In the genomic region with DNA sequence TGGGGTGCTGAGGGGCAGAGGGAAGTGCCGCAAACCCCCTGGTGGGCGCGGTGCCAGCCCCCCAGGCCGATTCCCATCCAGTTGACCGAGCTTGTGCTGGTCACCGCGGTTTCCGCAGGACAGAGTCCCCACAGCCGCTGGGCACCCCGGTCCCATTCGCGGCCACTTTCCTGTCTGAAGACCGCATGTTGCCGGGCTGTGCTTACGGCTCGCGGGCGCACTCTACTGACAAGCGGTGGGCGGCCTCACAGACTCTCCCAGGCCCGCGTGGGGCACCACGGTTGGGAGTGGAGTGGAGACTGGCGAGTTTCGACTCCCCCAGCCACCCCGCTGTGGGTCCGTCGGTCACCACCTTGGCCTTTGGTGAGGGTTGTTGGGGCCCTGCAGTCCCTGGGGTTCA, we compare ENCODE assay signal across 31 cellular contexts. TPM values are rescaled to one million over a fixed set of nuclear protein-coding genes. Genes with fewer than 3 reads are reported as not detected.
DNase-seq lines count a peak whose midpoint lies in the region; ATAC-seq, FAIRE-seq and TF ChIP-seq lines count a peak whose summit lies in the region.
"Had no signal": no experiment of that assay in that cellular context is flagged by ENCODE, and none has a peak within 500 bp of the region (broad histone marks: within the 10 kb centered on the region; RNA-seq: fewer than 3 reads in every experiment).

No MANE protein-coding gene starts in this region.

- no peaks in the 10 kb centered on the region for H3K27me3 Mint-ChIP-seq in activated CD8-positive, alpha-beta T cell treated with anti-CD3 and anti-CD28 coated beads, Interleukin-2, amount 10 ng/mL, durations not matched to agents 7 days and 5 days (ENCODE audit: low read depth)
- H3K27me3 Mint-ChIP-seq in activated CD8-positive, alpha-beta T cell treated with anti-CD3 and anti-CD28 coated beads for 36 hours, result no peaks in the 10 kb centered on the region
- no peaks in the 10 kb centered on the region for H3K27me3 Mint-ChIP-seq in activated B cell treated with CpG ODN at 0.5 μM for 24 hours
- H3K27me3 Mint-ChIP-seq: stimulated activated memory B cell treated with anti-CD40 and anti-IgM and Interleukin-4, amounts not matched to agents 10 μg/mL and 1 μg/mL and 100 μg/mL, for 72 hours had no signal

- H3K9me3 ChIP-seq in osteoblast (ENCODE audit: low read depth, low read length), result no peaks in the 10 kb centered on the region
- H3K9me3 ChIP-seq: esophagus squamous epithelium, neutrophil had no signal

- H3K4me1 Mint-ChIP-seq in activated CD8-positive, alpha-beta T cell treated with anti-CD3 and anti-CD28 coated beads, Interleukin-2, amount 10 ng/mL, durations not matched to agents 7 days and 5 days (ENCODE audit: low read depth), result no peaks in the 10 kb centered on the region
- no peaks in the 10 kb centered on the region for H3K4me1 Mint-ChIP-seq in activated CD8-positive, alpha-beta T cell treated with anti-CD3 and anti-CD28 coated beads for 36 hours (ENCODE audit: low read depth)
- no peaks in the 10 kb centered on the region for H3K4me1 Mint-ChIP-seq in activated B cell treated with CpG ODN at 0.5 μM for 24 hours
- H3K4me1 Mint-ChIP-seq: GM23338; stimulated activated memory B cell treated with anti-CD40 and anti-IgM and Interleukin-4, amounts not matched to agents 10 μg/mL and 1 μg/mL and 100 μg/mL, for 72 hours had no signal

- no peaks in the 10 kb centered on the region for H3K9me3 Mint-ChIP-seq in activated CD8-positive, alpha-beta T cell treated with anti-CD3 and anti-CD28 coated beads, Interleukin-2, amount 10 ng/mL, durations not matched to agents 7 days and 5 days (ENCODE audit: insufficient read depth)
- H3K9me3 Mint-ChIP-seq in activated CD8-positive, alpha-beta T cell treated with anti-CD3 and anti-CD28 coated beads for 36 hours, result no peaks in the 10 kb centered on the region
- no peaks in the 10 kb centered on the region for H3K9me3 Mint-ChIP-seq in activated B cell treated with CpG ODN at 0.5 μM for 24 hours
- H3K9me3 Mint-ChIP-seq: activated naive CD4-positive, alpha-beta T cell treated with anti-CD3 and anti-CD28 coated beads for 36 hours; activated T-helper 1 cell treated with anti-CD3 and anti-CD28 coated beads, Interleukin-12 subunit alpha, Interleukin-12 subunit beta, Interleukin-2, Interleukin-4 antibody, amounts not matched to agents 30 ng/mL and 10 ng/mL and 1 ng/mL, durations not matched to agents 14 hours and 24 hours and 36 hours; GM23338; stimulated activated memory B cell treated with anti-CD40 and anti-IgM and Interleukin-4, amounts not matched to agents 10 μg/mL and 1 μg/mL and 100 μg/mL, for 72 hours had no signal

- H3K4me3 Mint-ChIP-seq in activated CD8-positive, alpha-beta T cell treated with anti-CD3 and anti-CD28 coated beads, Interleukin-2, amount 10 ng/mL, durations not matched to agents 7 days and 5 days, result no peak overlapping the region
- H3K4me3 Mint-ChIP-seq in activated CD8-positive, alpha-beta T cell treated with anti-CD3 and anti-CD28 coated beads for 36 hours, result no peak overlapping the region
- no peak overlapping the region for H3K4me3 Mint-ChIP-seq in activated B cell treated with CpG ODN at 0.5 μM for 24 hours
- H3K4me3 Mint-ChIP-seq: activated naive CD4-positive, alpha-beta T cell treated with anti-CD3 and anti-CD28 coated beads for 36 hours; activated T-helper 1 cell treated with anti-CD3 and anti-CD28 coated beads, Interleukin-12 subunit alpha, Interleukin-12 subunit beta, Interleukin-2, Interleukin-4 antibody, amounts not matched to agents 30 ng/mL and 10 ng/mL and 1 ng/mL, durations not matched to agents 14 hours and 24 hours and 36 hours; GM23338; stimulated activated memory B cell treated with anti-CD40 and anti-IgM and Interleukin-4, amounts not matched to agents 10 μg/mL and 1 μg/mL and 100 μg/mL, for 72 hours had no signal

- no peaks in the 10 kb centered on the region for H3K36me3 ChIP-seq in osteoblast (ENCODE audit: insufficient read depth, low read length)
- H3K36me3 ChIP-seq: esophagus squamous epithelium, neutrophil had no signal

- H3K79me2 ChIP-seq in osteoblast (ENCODE audit: insufficient read depth, low read length), result no peaks in the 10 kb centered on the region

- intact Hi-C loops in activated CD8-positive, alpha-beta T cell treated with anti-CD3 and anti-CD28 coated beads for 36 hours (cut with micrococcal nuclease), result no loop called here
- intact Hi-C loops in activated B cell treated with CpG ODN at 0.5 μM for 24 hours (cut with micrococcal nuclease), result no loop called here
- intact Hi-C loops in left colon (cut with DNase I, micrococcal nuclease), result no loop called here
- intact Hi-C loops in sciatic nerve (cut with DNase I), result no loop called here

- H3K4me2 ChIP-seq in osteoblast (ENCODE audit: insufficient read depth, low read length), result no peak overlapping the region
- H3K4me2 ChIP-seq: GM23338 had no signal

- H3K27ac ChIP-seq in osteoblast (ENCODE audit: low read depth, low read length), result no peak overlapping the region
- H3K27ac ChIP-seq: esophagus squamous epithelium, foreskin keratinocyte, neutrophil had no signal

- no peaks in the 10 kb centered on the region for H3K36me3 Mint-ChIP-seq in activated CD8-positive, alpha-beta T cell treated with anti-CD3 and anti-CD28 coated beads, Interleukin-2, amount 10 ng/mL, durations not matched to agents 7 days and 5 days (ENCODE audit: low read depth)
- H3K36me3 Mint-ChIP-seq in activated CD8-positive, alpha-beta T cell treated with anti-CD3 and anti-CD28 coated beads for 36 hours (ENCODE audit: low read depth), result no peaks in the 10 kb centered on the region
- H3K36me3 Mint-ChIP-seq in activated B cell treated with CpG ODN at 0.5 μM for 24 hours (ENCODE audit: low read depth), result no peaks in the 10 kb centered on the region
- H3K36me3 Mint-ChIP-seq: stimulated activated memory B cell treated with anti-CD40 and anti-IgM and Interleukin-4, amounts not matched to agents 10 μg/mL and 1 μg/mL and 100 μg/mL, for 72 hours had no signal

- peak; percentile 48 for ATAC-seq in activated CD8-positive, alpha-beta T cell treated with anti-CD3 and anti-CD28 coated beads, Interleukin-2, amount 10 ng/mL, durations not matched to agents 7 days and 5 days
- no peak for ATAC-seq in activated CD8-positive, alpha-beta T cell treated with anti-CD3 and anti-CD28 coated beads for 36 hours
- ATAC-seq in activated B cell treated with CpG ODN at 0.5 μM for 24 hours (ENCODE audit: low read depth) (peak; percentile 51), left colon (peak; percentile 46), sciatic nerve (peak; percentile 78), GM21737 (IDR thresholded peaks at IDR 0.05; ENCODE audit: unreplicated experiment) (no peak)
- ATAC-seq: GM23338; stimulated activated memory B cell treated with anti-CD40 and anti-IgM and Interleukin-4, amounts not matched to agents 10 μg/mL and 1 μg/mL and 100 μg/mL, for 72 hours had no signal

- H2AFZ ChIP-seq in osteoblast (ENCODE audit: low read length), result no peak overlapping the region
- H2AFZ ChIP-seq: GM23338 had no signal

- H3K4me1 ChIP-seq in osteoblast (ENCODE audit: insufficient read depth, low read length), result no peaks in the 10 kb centered on the region
- H3K4me1 ChIP-seq: esophagus squamous epithelium, foreskin keratinocyte had no signal

- no peak for DNase-seq in activated CD8-positive, alpha-beta T cell treated with anti-CD3 and anti-CD28 coated beads, Interleukin-2, amount 10 ng/mL, durations not matched to agents 7 days and 5 days
- no peak for DNase-seq in activated CD8-positive, alpha-beta T cell treated with anti-CD3 and anti-CD28 coated beads for 36 hours
- DNase-seq in activated B cell treated with CpG ODN at 0.5 μM for 24 hours, result no peak
- no peak for DNase-seq in left colon
- DNase-seq in sciatic nerve (ENCODE audit: low spot score), result no peak
- no peak for DNase-seq in urothelium cell line (ENCODE audit: low spot score)
- DNase-seq in osteoblast (ENCODE audit: insufficient read length, low spot score, missing footprints), result no peak
- DNase-seq: 8988T; activated CD4-positive, alpha-beta T cell treated with anti-CD3 and anti-CD28 coated beads, Interleukin-2, amount 50 U/mL, for 48 hours; activated CD8-positive, alpha-beta memory T cell treated with anti-CD3 and anti-CD28 coated beads, Interleukin-2, amount 50 U/mL, for 4 hours; activated naive CD4-positive, alpha-beta T cell treated with anti-CD3 and anti-CD28 coated beads for 36 hours; Calu3; cerebellar nuclear complex; dermis blood vessel endothelial cell; DMS79; esophagus squamous epithelium; foreskin keratinocyte; GDM1; hippocampal formation; NCI-H1092 treated with DMSO at 0.1 percent for 48 hours; NCI-H187 treated with DMSO at 0.1 percent for 48 hours; NCI-H2171; NCI-H510A treated with DMSO at 0.1 percent for 48 hours; T-helper 2 cell had no signal

- TF ChIP-seq CTCF in activated CD8-positive, alpha-beta T cell treated with anti-CD3 and anti-CD28 coated beads for 36 hours (IDR thresholded peaks at IDR 0.05), result no peak
- no peak for TF ChIP-seq CTCF in activated B cell treated with CpG ODN at 0.5 μM for 24 hours (IDR thresholded peaks at IDR 0.05)
- no peak for TF ChIP-seq CTCF in osteoblast (IDR thresholded peaks at IDR 0.05; ENCODE audit: extremely low read depth, low read depth, low read length)

- H4K20me1 ChIP-seq in osteoblast (ENCODE audit: insufficient read depth, low read length), result no peaks in the 10 kb centered on the region

- H3K27ac Mint-ChIP-seq in activated CD8-positive, alpha-beta T cell treated with anti-CD3 and anti-CD28 coated beads, Interleukin-2, amount 10 ng/mL, durations not matched to agents 7 days and 5 days, result no peak overlapping the region
- no peak overlapping the region for H3K27ac Mint-ChIP-seq in activated CD8-positive, alpha-beta T cell treated with anti-CD3 and anti-CD28 coated beads for 36 hours
- no peak overlapping the region for H3K27ac Mint-ChIP-seq in activated B cell treated with CpG ODN at 0.5 μM for 24 hours
- H3K27ac Mint-ChIP-seq: activated naive CD4-positive, alpha-beta T cell treated with anti-CD3 and anti-CD28 coated beads for 36 hours; activated T-helper 1 cell treated with anti-CD3 and anti-CD28 coated beads, Interleukin-12 subunit alpha, Interleukin-12 subunit beta, Interleukin-2, Interleukin-4 antibody, amounts not matched to agents 30 ng/mL and 10 ng/mL and 1 ng/mL, durations not matched to agents 14 hours and 24 hours and 36 hours; GM23338; stimulated activated memory B cell treated with anti-CD40 and anti-IgM and Interleukin-4, amounts not matched to agents 10 μg/mL and 1 μg/mL and 100 μg/mL, for 72 hours had no signal

- no peaks in the 10 kb centered on the region for H3K27me3 ChIP-seq in osteoblast (ENCODE audit: insufficient read depth, low read length)
- H3K27me3 ChIP-seq: esophagus squamous epithelium, foreskin keratinocyte, neutrophil had no signal

- no peak overlapping the region for H3K4me3 ChIP-seq in osteoblast (ENCODE audit: insufficient read depth, low read length)
- H3K4me3 ChIP-seq: esophagus squamous epithelium, GM23338 had no signal

- POLR2A ChIA-PET in activated CD8-positive, alpha-beta T cell treated with anti-CD3 and anti-CD28 coated beads, Interleukin-2, amount 10 ng/mL, durations not matched to agents 7 days and 5 days (lab: Charles Lee), result interaction anchor here (0.5 kb wide), 1 partner anchor 116 kb away, joined by 3 read pairs; no protein-coding TSS in a partner anchor
- POLR2A ChIA-PET in activated CD8-positive, alpha-beta T cell treated with anti-CD3 and anti-CD28 coated beads for 36 hours (lab: Charles Lee), result no interaction called here
- POLR2A ChIA-PET in activated B cell treated with CpG ODN at 0.5 μM for 24 hours (lab: Charles Lee), result no interaction called here

- FAIRE-seq in urothelium cell line (lab: Jason Lieb, UNC), result no peak
- FAIRE-seq: endometrium, GM19239 had no signal

- CTCF ChIA-PET in activated CD8-positive, alpha-beta T cell treated with anti-CD3 and anti-CD28 coated beads, Interleukin-2, amount 10 ng/mL, durations not matched to agents 7 days and 5 days (lab: Charles Lee), result interaction anchor here (1.3 to 1.6 kb wide), 2 partner anchors 116 to 304 kb away, joined by 3 to 5 read pairs; no protein-coding TSS in a partner anchor
- CTCF ChIA-PET in activated CD8-positive, alpha-beta T cell treated with anti-CD3 and anti-CD28 coated beads for 36 hours (lab: Charles Lee), result interaction anchor here (1.9 kb wide), 1 partner anchor 165 kb away, joined by 9 read pairs; no protein-coding TSS in a partner anchor
- CTCF ChIA-PET in activated B cell treated with CpG ODN at 0.5 μM for 24 hours (lab: Charles Lee), result no interaction called here

RNA-seq across cellular contexts. Expression of gene H19, which starts 0.6 kb away (rescaled TPM):
- not detected for total RNA-seq in activated CD8-positive, alpha-beta T cell treated with anti-CD3 and anti-CD28 coated beads, Interleukin-2, amount 10 ng/mL, durations not matched to agents 7 days and 5 days
- not detected for total RNA-seq in activated CD8-positive, alpha-beta T cell treated with anti-CD3 and anti-CD28 coated beads for 36 hours
- total RNA-seq in activated B cell treated with CpG ODN at 0.5 μM for 24 hours, result not detected in 2 replicates
- total RNA-seq in left colon, result 10 to 100 TPM in 1 of 2 donors, 1 to 10 TPM in 1; 7.4 to 14.2 TPM
- total RNA-seq in sciatic nerve, result 1,096 TPM
- total RNA-seq in osteoblast, result 4.3 and 9.4 TPM in 2 replicates
- total RNA-seq: activated naive CD4-positive, alpha-beta T cell treated with anti-CD3 and anti-CD28 coated beads for 36 hours; activated T-helper 1 cell treated with anti-CD3 and anti-CD28 coated beads, Interleukin-12 subunit alpha, Interleukin-12 subunit beta, Interleukin-2, Interleukin-4 antibody, amounts not matched to agents 30 ng/mL and 10 ng/mL and 1 ng/mL, durations not matched to agents 14 hours and 24 hours and 36 hours had no signal

RNA-seq across cellular contexts. Expression of gene MRPL23, which starts 51.2 kb away (rescaled TPM):
- 100 to 1,000 TPM; 109 to 110 TPM for total RNA-seq in activated CD8-positive, alpha-beta T cell treated with anti-CD3 and anti-CD28 coated beads, Interleukin-2, amount 10 ng/mL, durations not matched to agents 7 days and 5 days
- 100 to 1,000 TPM; 134 to 145 TPM for total RNA-seq in activated CD8-positive, alpha-beta T cell treated with anti-CD3 and anti-CD28 coated beads for 36 hours
- total RNA-seq in activated B cell treated with CpG ODN at 0.5 μM for 24 hours (89.8 and 95.0 TPM in 2 replicates), left colon (10 to 100 TPM; 65.8 to 79.0 TPM), sciatic nerve (39.5 TPM), osteoblast (84.9 and 94.5 TPM in 2 replicates)

Comparison
In these comparisons a context has a peak if more than half of its experiments do, and no peak if none do; other contexts are left out.
1. ATAC-seq: peak in activated CD8-positive, alpha-beta T cell treated with anti-CD3 and anti-CD28 coated beads, Interleukin-2, amount 10 ng/mL, durations not matched to agents 7 days and 5 days (single experiment), activated B cell treated with CpG ODN at 0.5 μM for 24 hours (single experiment), left colon (single experiment) and sciatic nerve (single experiment); none in activated CD8-positive, alpha-beta T cell treated with anti-CD3 and anti-CD28 coated beads for 36 hours (single experiment) and GM21737 (single experiment).
2. RNA of gene H19, which starts 0.6 kb away (total RNA-seq): 1,096 TPM in sciatic nerve (single experiment); 7.4 to 14.2 TPM in left colon, 4.3 to 9.4 TPM in osteoblast, not detected in activated CD8-positive, alpha-beta T cell treated with anti-CD3 and anti-CD28 coated beads, Interleukin-2, amount 10 ng/mL, durations not matched to agents 7 days and 5 days, not detected in activated CD8-positive, alpha-beta T cell treated with anti-CD3 and anti-CD28 coated beads for 36 hours and not detected in activated B cell treated with CpG ODN at 0.5 μM for 24 hours; every median in the first group is over 10 times any median in the second.